In genomic region chr10:56470701-56471100, GRCh38 we compare ENCODE assay signal across 7 cellular contexts.
"Had no signal": no experiment of that assay in that cellular context is flagged by ENCODE, and none has a peak within 500 bp of the region (broad histone marks: within the 10 kb centered on the region; RNA-seq: fewer than 3 reads in every experiment).

No MANE protein-coding gene starts in this region.

- ATAC-seq: GM23338 had no signal

- H3K4me2 ChIP-seq: GM23338 had no signal

- H3K4me3 ChIP-seq: GM23338 had no signal

- DNase-seq: H9, HCEC 1CT, IMR-90 had no signal

- FAIRE-seq: H1, H54, HTR-8/SVneo had no signal

- H2AFZ ChIP-seq: GM23338 had no signal
